In the genomic region with DNA sequence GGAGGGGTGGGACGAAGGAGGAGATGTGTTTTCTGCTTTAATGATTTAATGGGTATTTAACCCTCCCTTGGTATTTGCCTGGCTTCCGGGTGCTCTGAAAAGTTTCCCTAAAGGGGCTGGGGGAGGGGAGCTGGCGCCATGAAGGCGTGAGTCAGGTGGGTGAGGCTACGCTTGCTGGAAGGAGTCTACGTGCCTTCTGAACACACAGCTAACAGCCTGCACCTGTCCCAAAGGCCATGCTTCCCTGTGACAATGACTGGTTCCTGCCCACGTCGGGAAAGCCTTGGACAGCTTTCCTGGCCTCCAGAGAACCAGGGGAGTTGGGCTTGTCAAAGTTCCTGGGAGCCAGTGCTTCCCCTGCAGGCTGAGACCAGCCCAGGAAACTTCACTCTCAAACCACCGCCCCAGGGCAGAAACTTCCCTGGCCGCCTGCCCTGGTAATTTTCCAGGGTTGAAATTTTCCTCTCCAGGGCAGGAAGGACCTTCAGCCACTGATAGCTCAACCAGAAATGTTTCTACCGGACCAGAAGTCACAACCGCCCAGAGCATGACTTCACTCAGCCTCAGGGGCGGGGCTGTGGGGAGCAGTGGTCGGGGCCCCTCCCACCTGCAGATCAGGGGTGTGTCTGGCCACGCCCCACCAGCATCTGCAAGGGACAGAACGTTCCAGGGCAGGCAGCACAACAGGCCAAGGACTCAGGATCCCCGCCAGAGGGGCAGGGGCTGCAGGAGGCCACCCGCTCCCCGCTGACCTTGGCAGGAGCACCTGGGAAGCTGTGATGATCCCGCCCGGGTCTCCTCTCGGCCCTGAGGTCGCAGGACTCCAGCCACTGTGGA, we compare ENCODE assay signal across 8 cellular contexts. TPM values are rescaled to one million over a fixed set of nuclear protein-coding genes. Genes with fewer than 3 reads are reported as not detected.
DNase-seq lines count a peak whose midpoint lies in the region; ATAC-seq and TF ChIP-seq lines count a peak whose summit lies in the region.

No MANE protein-coding gene starts in this region.

- H3K36me3 ChIP-seq in BE2C: no peaks in the 10 kb centered on the region
- no peaks in the 10 kb centered on the region for H3K36me3 ChIP-seq in OCI-LY1 (ENCODE audit: insufficient read depth, low read length)
- no peaks in the 10 kb centered on the region for H3K36me3 ChIP-seq in esophagus (ENCODE audit: control insufficient read depth in 2 of 2, insufficient read depth in 2 of 2, low read length in 1 of 2)

- no peaks in the 10 kb centered on the region for H3K9me3 Mint-ChIP-seq in natural killer cell
- H3K9me3 Mint-ChIP-seq in stimulated activated naive CD8-positive, alpha-beta T cell treated with anti-CD3 and anti-CD28 coated beads, Interleukin-15, amount 100 ng/mL, for 72 hours: no peaks in the 10 kb centered on the region

- H3K36me3 Mint-ChIP-seq in natural killer cell: no peaks in the 10 kb centered on the region

- peaks cover 29% of the 10 kb centered on the region for H3K4me1 ChIP-seq in BE2C
- peaks cover 25% of the 10 kb centered on the region for H3K4me1 ChIP-seq in OCI-LY1 (ENCODE audit: insufficient read depth, low read length, severe bottlenecking)
- peaks cover 0 to 35% of the 10 kb centered on the region in 2 donors for H3K4me1 ChIP-seq in esophagus (ENCODE audit: control insufficient read depth in 2 of 2, insufficient read depth in 2 of 2, low read length in 1 of 2)

- no peaks in the 10 kb centered on the region for H3K27me3 ChIP-seq in BE2C
- H3K27me3 ChIP-seq in OCI-LY1 (ENCODE audit: insufficient read depth, low read length): no peaks in the 10 kb centered on the region; the same call in 1 of the 2 replicates
- H3K27me3 ChIP-seq in esophagus (ENCODE audit: control insufficient read depth in 1 of 2, insufficient read depth in 2 of 2, low read length in 2 of 2): no peaks in the 10 kb centered on the region

- no peaks in the 10 kb centered on the region for H3K9me3 ChIP-seq in BE2C
- no peaks in the 10 kb centered on the region for H3K9me3 ChIP-seq in OCI-LY1 (ENCODE audit: low read length)
- H3K9me3 ChIP-seq in esophagus (ENCODE audit: control insufficient read depth in 2 of 2, insufficient read depth in 1 of 2, low read depth in 1 of 2, low read length in 1 of 2): no peaks in the 10 kb centered on the region

- H3K27ac ChIP-seq in OCI-LY1 (ENCODE audit: low read depth, low read length, poor library complexity, severe bottlenecking) (no peak overlapping the region), esophagus (ENCODE audit: low read depth in 2 of 2, low read length in 1 of 2) (peak overlapping the region; percentile 92 to 95)

- H3K27ac Mint-ChIP-seq in natural killer cell: peak overlapping the region; percentile 75 to 92
- peak overlapping the region; percentile 96 to 97 for H3K27ac Mint-ChIP-seq in stimulated activated naive CD8-positive, alpha-beta T cell treated with anti-CD3 and anti-CD28 coated beads, Interleukin-15, amount 100 ng/mL, for 72 hours

- H3K9me2 ChIP-seq in OCI-LY1 (ENCODE audit: low read depth, low read length): no peaks in the 10 kb centered on the region

- H3K4me3 ChIP-seq in BE2C (ENCODE audit: low read depth, low read length): peak overlapping the region; percentile 15
- H3K4me3 ChIP-seq in OCI-LY1 (ENCODE audit: low read depth, low read length, poor library complexity, severe bottlenecking): peak overlapping the region; percentile 25
- peak overlapping the region in 1 of 2 donors; percentile 6 for H3K4me3 ChIP-seq in esophagus (ENCODE audit: low read depth in 1 of 2, low read length in 2 of 2)

- H4K20me1 ChIP-seq in OCI-LY1 (ENCODE audit: insufficient read depth, low read length): no peaks in the 10 kb centered on the region

- no peaks in the 10 kb centered on the region for H3K79me2 ChIP-seq in OCI-LY1 (ENCODE audit: insufficient read depth, low read length)

- DNase-seq in BE2C (peak; percentile 97), activated T-cell treated with anti-CD3 and anti-CD28 coated beads for 24 hours (ENCODE audit: low read depth) (peak; percentile 82), natural killer cell (peak; percentile 74)
- DNase-seq in stimulated activated naive CD8-positive, alpha-beta T cell treated with anti-CD3 and anti-CD28 coated beads, Interleukin-15, amount 100 ng/mL, for 72 hours: peak; percentile 80 to 86

- no peak overlapping the region for H2AFZ ChIP-seq in OCI-LY1 (ENCODE audit: low read length)

- no peak overlapping the region; the same call in 1 of the 2 replicates for H3K9ac ChIP-seq in OCI-LY1 (ENCODE audit: low read length)

- no peaks in the 10 kb centered on the region for H3K27me3 Mint-ChIP-seq in natural killer cell (ENCODE audit: low read depth in 2 of 2)
- no peaks in the 10 kb centered on the region for H3K27me3 Mint-ChIP-seq in stimulated activated naive CD8-positive, alpha-beta T cell treated with anti-CD3 and anti-CD28 coated beads, Interleukin-15, amount 100 ng/mL, for 72 hours

- H3F3A ChIP-seq in OCI-LY1 (ENCODE audit: insufficient read depth, low read length): no peaks in the 10 kb centered on the region

- H3K4me2 ChIP-seq in OCI-LY1 (ENCODE audit: low read length): peak overlapping the region; percentile 47

- peaks cover 29 to 30% of the 10 kb centered on the region in 2 donors for H3K4me1 Mint-ChIP-seq in natural killer cell
- H3K4me1 Mint-ChIP-seq in stimulated activated naive CD8-positive, alpha-beta T cell treated with anti-CD3 and anti-CD28 coated beads, Interleukin-15, amount 100 ng/mL, for 72 hours: peaks cover 51% of the 10 kb centered on the region

- peak overlapping the region; percentile 78 for H3K4me3 Mint-ChIP-seq in natural killer cell
- peak overlapping the region; percentile 80 to 89 for H3K4me3 Mint-ChIP-seq in stimulated activated naive CD8-positive, alpha-beta T cell treated with anti-CD3 and anti-CD28 coated beads, Interleukin-15, amount 100 ng/mL, for 72 hours

- TF ChIP-seq CTCF in BE2C (IDR thresholded peaks at IDR 0.05; ENCODE audit: low read depth, low read length) (peak; percentile 18), OCI-LY1 (IDR thresholded peaks at IDR 0.05; ENCODE audit: low read length) (no peak), natural killer cell (IDR thresholded peaks at IDR 0.05) (no peak)

- ATAC-seq in GM19025 (IDR thresholded peaks at IDR 0.05; ENCODE audit: low read depth, unreplicated experiment): peak; percentile 83
- ATAC-seq in HG03159 (IDR thresholded peaks at IDR 0.05; ENCODE audit: unreplicated experiment): peak; percentile 82
- peak; percentile 85 to 93 (median 87) for ATAC-seq in natural killer cell
- peak; percentile 90 for ATAC-seq in stimulated activated naive CD8-positive, alpha-beta T cell treated with anti-CD3 and anti-CD28 coated beads, Interleukin-15, amount 100 ng/mL, for 72 hours

- 12% methylated on average over 23 of the region's 23 CpGs for WGBS in esophagus, 2 donors

- intact Hi-C loops in natural killer cell (cut with micrococcal nuclease): no loop called here

RNA-seq across cellular contexts. Expression of a gene that starts 18.6 kb away (rescaled TPM):
- polyA plus RNA-seq in BE2C (2012; ENCODE audit: insufficient read depth, insufficient read length, low read depth): 15.3 TPM
- polyA plus RNA-seq in esophagus: 10 to 100 TPM; 12.5 to 29.3 TPM
- 1 to 10 TPM in 2 of 3 donors, under 1 TPM in 1; 0.59 to 1.4 (median 1.1) TPM for total RNA-seq in natural killer cell
